In genomic region chr1:27021347-27022031, GRCh38 we compare ENCODE assay signal across 1 cellular context.
TF ChIP-seq lines count a peak whose summit lies in the region.

No MANE protein-coding gene starts in this region.

TF ChIP-seq in K562, 482 proteins besides CTCF, POLR2A, EP300 and RAD21 (continued from another document and continues in another):
- TF ChIP-seq CHD7 (IDR thresholded peaks at IDR 0.05; ENCODE audit: low read depth, low read length) (no peak), CEBPZ (IDR thresholded peaks at IDR 0.05; ENCODE audit: borderline replicate concordance, low read depth, low read length) (no peak), SUPT5H (IDR thresholded peaks at IDR 0.05) (no peak), EZH2 (IDR thresholded peaks at IDR 0.05; ENCODE audit: borderline replicate concordance, low read depth, low read length) (no peak), MEF2D (tag; conservative IDR thresholded peaks at IDR 0.05; ENCODE audit: low read depth) (no peak), RERE (CRISPR knock-in tag; IDR thresholded peaks at IDR 0.05; ENCODE audit: borderline replicate concordance) (no peak), TAL1 (IDR thresholded peaks at IDR 0.05) (no peak), RREB1 (CRISPR knock-in tag; IDR thresholded peaks at IDR 0.05) (no peak), ZNF511 (CRISPR knock-in tag; IDR thresholded peaks at IDR 0.05) (no peak), TRIM25 (IDR thresholded peaks at IDR 0.05; ENCODE audit: borderline replicate concordance) (no peak), STAG1 (CRISPR knock-in tag; IDR thresholded peaks at IDR 0.05; ENCODE audit: borderline replicate concordance) (no peak), ARID2 (IDR thresholded peaks at IDR 0.05) (no peak), ZNF766 (CRISPR knock-in tag; conservative IDR thresholded peaks at IDR 0.05) (0 out of 2 replicates have a peak, but pooled peaks have one; percentile 24), NRF1 (conservative IDR thresholded peaks at IDR 0.05 in 1 of 2, IDR thresholded peaks at IDR 0.05 in 1 of 2) (no peak), ZNF717 (CRISPR knock-in tag; IDR thresholded peaks at IDR 0.05) (no peak), DDX20 (tag; IDR thresholded peaks at IDR 0.05; ENCODE audit: low read depth) (0 out of 2 replicates have a peak, but pooled peaks have one; percentile 25), ZNF699 (CRISPR knock-in tag; IDR thresholded peaks at IDR 0.05; ENCODE audit: insufficient replicate concordance) (peak; percentile 49), ZNF561 (CRISPR knock-in tag; conservative IDR thresholded peaks at IDR 0.05) (no peak), XRCC5 (IDR thresholded peaks at IDR 0.05; ENCODE audit: low read depth, low read length) (no peak), RBM34 (IDR thresholded peaks at IDR 0.05; ENCODE audit: borderline replicate concordance, insufficient read depth, low read length) (no peak), HDAC8 (tag; IDR thresholded peaks at IDR 0.05) (no peak)
